In genomic region chr4:121696641-121697461, GRCh38 we compare ENCODE assay signal across 8 cellular contexts. TPM values are rescaled to one million over a fixed set of nuclear protein-coding genes. Genes with fewer than 3 reads are reported as not detected.
DNase-seq lines count a peak whose midpoint lies in the region; ATAC-seq and TF ChIP-seq lines count a peak whose summit lies in the region.

Gene ANXA5 (minus strand): TSS chr4:121696980. CDS start chr4:121696589, 391 bp downstream.

- no peaks in the 10 kb centered on the region for H3K9me3 ChIP-seq in HUES64 (ENCODE audit: insufficient read depth, low read depth, low read length)
- H3K9me3 ChIP-seq in neuron (ENCODE audit: low read length): no peaks in the 10 kb centered on the region

- H2AFZ ChIP-seq in neuron (ENCODE audit: low read depth, low read length): peak within 1 kb of the TSS; percentile 87

- peak; percentile 84 for ATAC-seq in GM21447 (IDR thresholded peaks at IDR 0.05; ENCODE audit: unreplicated experiment)
- ATAC-seq in foreskin keratinocyte: peak; percentile 95

- DNase-seq in DMS53 treated with DMSO at 0.1 percent for 48 hours (lab: John Stamatoyannopoulos, UW; ENCODE audit: unreplicated experiment) (peak; percentile 61), SHP77 (lab: John Stamatoyannopoulos, UW) (peak; percentile 71 to 86), foreskin keratinocyte (peak; percentile 40 to 70), substantia nigra (lab: John Stamatoyannopoulos, UW) (peak; percentile 21 to 90 (median 76))
- peak; percentile 29 for DNase-seq in activated gamma-delta T cell treated with anti-CD3 and anti-CD28 coated beads, Interleukin-2, amount 50 U/mL, for 16 hours (ENCODE audit: low read depth)

- H3K36me3 ChIP-seq in HUES64 (ENCODE audit: insufficient read depth, low read length) (peaks cover 23% of the 10 kb centered on the region; the same call in 1 of the 2 replicates), neuron (ENCODE audit: insufficient read depth, low read length) (no peaks in the 10 kb centered on the region)

- H3K27me3 ChIP-seq in HUES64 (ENCODE audit: insufficient read depth, low read length) (no peaks in the 10 kb centered on the region), foreskin keratinocyte (no peaks in the 10 kb centered on the region), neuron (ENCODE audit: insufficient read depth, low read length) (no peaks in the 10 kb centered on the region)

- H3K27ac ChIP-seq in HUES64 (ENCODE audit: low read depth, low read length) (peak within 1 kb of the TSS; percentile 77), foreskin keratinocyte (peak within 1 kb of the TSS; percentile 81), substantia nigra (ENCODE audit: low read depth, low read length, poor library complexity, severe bottlenecking) (peak within 1 kb of the TSS; percentile 63)

- H3K4me3 ChIP-seq in HUES64 (ENCODE audit: low read length) (peak within 1 kb of the TSS; percentile 95), neuron (ENCODE audit: low read length) (peak within 1 kb of the TSS; percentile 100)

- under 1% methylated on average over 90 of the region's 90 CpGs for WGBS in HUES64

- H3K4me1 ChIP-seq in HUES64 (ENCODE audit: insufficient read depth, low read length): peaks cover 29% of the 10 kb centered on the region
- H3K4me1 ChIP-seq in foreskin keratinocyte: peaks cover 23% of the 10 kb centered on the region
- H3K4me1 ChIP-seq in neuron (ENCODE audit: insufficient read depth, low read length): peaks cover 15% of the 10 kb centered on the region

- peak; percentile 66 for TF ChIP-seq CTCF in foreskin keratinocyte (conservative IDR thresholded peaks at IDR 0.05)

- H3K9ac ChIP-seq in HUES64 (ENCODE audit: low read depth, low read length): peak within 1 kb of the TSS; percentile 90

RNA-seq across cellular contexts. Expression of gene ANXA5, which starts in this region (rescaled TPM):
- 334 TPM for polyA plus RNA-seq in HUES64 (2013, experiment 1 of 2)
- polyA plus RNA-seq in HUES64 (2013, experiment 2 of 2): 330 TPM
- 445 and 484 TPM in 2 replicates for total RNA-seq in foreskin keratinocyte
- polyA plus RNA-seq in foreskin keratinocyte: 393 and 397 TPM in 2 replicates

Comparison
In these comparisons a context has a peak if more than half of its experiments do, and no peak if none do; other contexts are left out.
1. Peak in every context shown above with its lines: DNase-seq, ATAC-seq, H3K4me3 ChIP-seq and H3K27ac ChIP-seq.